Comparison of ENCODE assay signal across 17 cellular contexts in genomic region chr15:80839764-80840130, GRCh38.
DNase-seq lines count a peak whose midpoint lies in the region; ATAC-seq, FAIRE-seq and TF ChIP-seq lines count a peak whose summit lies in the region.
"Had no signal": no experiment of that assay in that cellular context is flagged by ENCODE, and none has a peak within 500 bp of the region (broad histone marks: within the 10 kb centered on the region; RNA-seq: fewer than 3 reads in every experiment).

No MANE protein-coding gene starts in this region.

- peak overlapping the region; percentile 28; the same call in 1 of the 3 replicates for H3K4me2 ChIP-seq in A549
- peak overlapping the region; percentile 41 for H3K4me2 ChIP-seq in PC-9

- WGBS in A549 (ENCODE audit: missing lambda C conversion rate) = 48% methylated on average over 3 of the region's 3 CpGs
- 74 to 86% methylated on average over 3 of the region's 3 CpGs for WGBS in esophagus, 2 donors

- peak overlapping the region in 1 of 2 experiments; percentile 30; a peak in 1 of 6 replicates for H3K27ac ChIP-seq in A549
- H3K27ac ChIP-seq in PC-9 = peak overlapping the region; percentile 25; the same call in 1 of the 2 replicates
- H3K27ac ChIP-seq in esophagus (ENCODE audit: low read depth in 2 of 2, low read length in 1 of 2) = peak overlapping the region; percentile 54 to 58

- no peak overlapping the region for H3K4me3 ChIP-seq in A549
- H3K4me3 ChIP-seq in PC-9 = no peak overlapping the region
- no peak overlapping the region for H3K4me3 ChIP-seq in esophagus (ENCODE audit: low read depth in 1 of 2, low read length in 2 of 2)

- TF ChIP-seq POLR2A in A549 (IDR thresholded peaks at IDR 0.05; ENCODE audit: low read length) = no peak

- H3K9me3 Mint-ChIP-seq in stimulated activated effector memory CD8-positive, alpha-beta T cell treated with anti-CD3 and anti-CD28 coated beads, Interleukin-12 subunit alpha, Interleukin-12 subunit beta, amount 100 ng/mL, for 72 hours = no peaks in the 10 kb centered on the region
- H3K9me3 Mint-ChIP-seq: CD4-positive, alpha-beta T cell had no signal

- no peaks in the 10 kb centered on the region for H4K20me1 ChIP-seq in PC-9 (ENCODE audit: insufficient read depth)

- FAIRE-seq in A549 (lab: Jason Lieb, UNC) = no peak
- FAIRE-seq: G401.6, GM12892, H54 had no signal

- peak overlapping the region; percentile 29 for H3K27ac Mint-ChIP-seq in stimulated activated effector memory CD8-positive, alpha-beta T cell treated with anti-CD3 and anti-CD28 coated beads, Interleukin-12 subunit alpha, Interleukin-12 subunit beta, amount 100 ng/mL, for 72 hours
- H3K27ac Mint-ChIP-seq: CD4-positive, alpha-beta T cell had no signal

- TF ChIP-seq CTCF in A549 (IDR thresholded peaks at IDR 0.05) = no peak
- no peak for TF ChIP-seq CTCF in PC-9 (conservative IDR thresholded peaks at IDR 0.05)

- no peak for TF ChIP-seq EP300 in A549 (IDR thresholded peaks at IDR 0.05)

- no peak overlapping the region for H3K4me3 Mint-ChIP-seq in stimulated activated effector memory CD8-positive, alpha-beta T cell treated with anti-CD3 and anti-CD28 coated beads, Interleukin-12 subunit alpha, Interleukin-12 subunit beta, amount 100 ng/mL, for 72 hours
- H3K4me3 Mint-ChIP-seq: CD4-positive, alpha-beta T cell had no signal

- CTCF ChIA-PET in A549 (lab: Yijun Ruan, JAX) = interaction anchor here (0.6 to 1.3 kb wide), 3 partner anchors 34 to 392 kb away, joined by 3 to 4 read pairs (median 3); no protein-coding TSS in a partner anchor
- CTCF ChIA-PET in PC-9 (lab: Charles Lee) = interaction anchor here (0.6 kb wide), 1 partner anchor 427 kb away, joined by 3 read pairs; no protein-coding TSS in a partner anchor

- no peak for TF ChIP-seq RAD21 in A549 (conservative IDR thresholded peaks at IDR 0.05 in 1 of 2, IDR thresholded peaks at IDR 0.05 in 1 of 2)

- no TSS peak for BruUV-seq in PC-9 (replicated peaks; lab: Mats Ljungman, UMichigan)

- POLR2A ChIA-PET in A549 (lab: Yijun Ruan, JAX) (no interaction called here), PC-9 (lab: Charles Lee; ENCODE audit: unreplicated experiment) (no interaction called here)

- peaks cover 36% of the 10 kb centered on the region for H3F3A ChIP-seq in PC-9 (ENCODE audit: insufficient read depth, low read depth)

- H3K9me3 ChIP-seq in A549 (no peaks in the 10 kb centered on the region), PC-9 (ENCODE audit: insufficient read depth, low read depth) (no peaks in the 10 kb centered on the region), esophagus (ENCODE audit: control insufficient read depth in 2 of 2, insufficient read depth in 1 of 2, low read depth in 1 of 2, low read length in 1 of 2) (no peaks in the 10 kb centered on the region)

- no peaks in the 10 kb centered on the region for H3K36me3 Mint-ChIP-seq in stimulated activated effector memory CD8-positive, alpha-beta T cell treated with anti-CD3 and anti-CD28 coated beads, Interleukin-12 subunit alpha, Interleukin-12 subunit beta, amount 100 ng/mL, for 72 hours

- H3K4me1 Mint-ChIP-seq in stimulated activated effector memory CD8-positive, alpha-beta T cell treated with anti-CD3 and anti-CD28 coated beads, Interleukin-12 subunit alpha, Interleukin-12 subunit beta, amount 100 ng/mL, for 72 hours = no peaks in the 10 kb centered on the region

- no peaks in the 10 kb centered on the region for H3K9me2 ChIP-seq in PC-9 (ENCODE audit: insufficient read depth)

- DNase-seq in A549 (ENCODE audit: low read depth in 1 of 2, low spot score in 1 of 2) (no peak), PC-9 (no peak), DMS114 treated with DMSO at 0.1 percent for 48 hours (lab: John Stamatoyannopoulos, UW; ENCODE audit: unreplicated experiment) (no peak), retina (no peak)
- no peak for DNase-seq in stimulated activated effector memory CD8-positive, alpha-beta T cell treated with anti-CD3 and anti-CD28 coated beads, Interleukin-12 subunit alpha, Interleukin-12 subunit beta, amount 100 ng/mL, for 72 hours (ENCODE audit: low spot score in 2 of 2)
- DNase-seq: 8988T; ACHN; CD4-positive, alpha-beta T cell; DMS 273 treated with DMSO at 0.1 percent for 48 hours; DMS79 treated with DMSO at 0.1 percent for 48 hours; EL had no signal

- ATAC-seq in A549 = no peak
- no peak for ATAC-seq in stimulated activated effector memory CD8-positive, alpha-beta T cell treated with anti-CD3 and anti-CD28 coated beads, Interleukin-12 subunit alpha, Interleukin-12 subunit beta, amount 100 ng/mL, for 72 hours
- ATAC-seq in HG02870 (IDR thresholded peaks at IDR 0.05; ENCODE audit: unreplicated experiment) = no peak
- ATAC-seq: HCT116 had no signal

- H3K4me1 ChIP-seq in A549 (peaks cover 35% of the 10 kb centered on the region), PC-9 (replicated peaks; ENCODE audit: insufficient read depth) (peaks cover 68% of the 10 kb centered on the region), esophagus (ENCODE audit: control insufficient read depth in 2 of 2, insufficient read depth in 2 of 2, low read length in 1 of 2) (peaks cover 3 to 28% of the 10 kb centered on the region in 2 donors)

- H3K27me3 ChIP-seq in PC-9 (ENCODE audit: insufficient read depth, low read depth) (no peaks in the 10 kb centered on the region), esophagus (ENCODE audit: control insufficient read depth in 1 of 2, insufficient read depth in 2 of 2, low read length in 2 of 2) (no peaks in the 10 kb centered on the region)

- H2AFZ ChIP-seq in PC-9 = no peak overlapping the region

- no peaks in the 10 kb centered on the region for H3K36me3 ChIP-seq in PC-9 (ENCODE audit: low read depth)
- no peaks in the 10 kb centered on the region for H3K36me3 ChIP-seq in esophagus (ENCODE audit: control insufficient read depth in 2 of 2, insufficient read depth in 2 of 2, low read length in 1 of 2)

- H3K79me2 ChIP-seq in PC-9 (ENCODE audit: low read depth) = peaks cover 3% of the 10 kb centered on the region; the same call in 1 of the 2 replicates

- intact Hi-C loops in PC-9 (cut with micrococcal nuclease; ENCODE audit: unreplicated experiment) = loop anchor here (5.0 to 10.0 kb wide), 2 partner anchors 128 to 255 kb away; no protein-coding TSS in a partner anchor

TF ChIP-seq in A549, 52 proteins besides CTCF, POLR2A, EP300 and RAD21:
- no peak for TF ChIP-seq ZFP36 (IDR thresholded peaks at IDR 0.05; ENCODE audit: borderline replicate concordance, partially characterized antibody)
- TF ChIP-seq EHMT2 (IDR thresholded peaks at IDR 0.05; ENCODE audit: low read depth) = no peak
- TF ChIP-seq ZNF302 (CRISPR knock-in tag; IDR thresholded peaks at IDR 0.05) = no peak
- no peak for TF ChIP-seq ELK1 (IDR thresholded peaks at IDR 0.05; ENCODE audit: low read depth, low read length)
- TF ChIP-seq GATA3 (IDR thresholded peaks at IDR 0.05; ENCODE audit: borderline replicate concordance) = no peak
- no peak for TF ChIP-seq HMGXB4 (CRISPR knock-in tag; IDR thresholded peaks at IDR 0.05; ENCODE audit: borderline replicate concordance)
- TF ChIP-seq ATOH8 (CRISPR knock-in tag; IDR thresholded peaks at IDR 0.05; ENCODE audit: low read depth) = no peak
- TF ChIP-seq FOXS1 (CRISPR knock-in tag; IDR thresholded peaks at IDR 0.05) = no peak
- TF ChIP-seq CHD2 (IDR thresholded peaks at IDR 0.05; ENCODE audit: low read length, partially characterized antibody) = no peak
- TF ChIP-seq FOSL2 (IDR thresholded peaks at IDR 0.05) = no peak
- no peak for TF ChIP-seq FOSL2 (CRISPR knock-in tag; IDR thresholded peaks at IDR 0.05)
- TF ChIP-seq CEBPB (IDR thresholded peaks at IDR 0.05) = no peak
- TF ChIP-seq CBX2 (IDR thresholded peaks at IDR 0.05; ENCODE audit: borderline replicate concordance, low read depth) = no peak
- TF ChIP-seq E2F6 (IDR thresholded peaks at IDR 0.05; ENCODE audit: borderline replicate concordance, low read depth) = no peak
